ENCODE assay signal across 1 cellular context in genomic region chr6:163423696-163424095, GRCh38.
TF ChIP-seq lines count a peak whose summit lies in the region.

No MANE protein-coding gene starts in this region.

TF ChIP-seq in SK-N-SH, 30 proteins besides CTCF, POLR2A, EP300 and RAD21 (continued from another document):
- no peak for TF ChIP-seq REST (IDR thresholded peaks at IDR 0.05; ENCODE audit: low read depth, low read length)
- no peak for TF ChIP-seq MEF2A (IDR thresholded peaks at IDR 0.05; ENCODE audit: borderline replicate concordance, low read depth)
- no peak for TF ChIP-seq FOXM1 (IDR thresholded peaks at IDR 0.05; ENCODE audit: low read depth)
- TF ChIP-seq, protein P1, sequence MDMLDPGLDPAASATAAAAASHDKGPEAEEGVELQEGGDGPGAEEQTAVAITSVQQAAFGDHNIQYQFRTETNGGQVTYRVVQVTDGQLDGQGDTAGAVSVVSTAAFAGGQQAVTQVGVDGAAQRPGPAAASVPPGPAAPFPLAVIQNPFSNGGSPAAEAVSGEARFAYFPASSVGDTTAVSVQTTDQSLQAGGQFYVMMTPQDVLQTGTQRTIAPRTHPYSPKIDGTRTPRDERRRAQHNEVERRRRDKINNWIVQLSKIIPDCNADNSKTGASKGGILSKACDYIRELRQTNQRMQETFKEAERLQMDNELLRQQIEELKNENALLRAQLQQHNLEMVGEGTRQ (IDR thresholded peaks at IDR 0.05; ENCODE audit: borderline replicate concordance, low read depth, low read length), result no peak
- no peak for TF ChIP-seq GATA2 (CRISPR knock-in tag; IDR thresholded peaks at IDR 0.05)
- no peak for TF ChIP-seq SMC3 (IDR thresholded peaks at IDR 0.05; ENCODE audit: low read depth, low read length)
TF ChIP-seq in SK-N-SH: peak in this region for 0.
